Comparison of ENCODE assay signal across 21 cellular contexts in the genomic region with DNA sequence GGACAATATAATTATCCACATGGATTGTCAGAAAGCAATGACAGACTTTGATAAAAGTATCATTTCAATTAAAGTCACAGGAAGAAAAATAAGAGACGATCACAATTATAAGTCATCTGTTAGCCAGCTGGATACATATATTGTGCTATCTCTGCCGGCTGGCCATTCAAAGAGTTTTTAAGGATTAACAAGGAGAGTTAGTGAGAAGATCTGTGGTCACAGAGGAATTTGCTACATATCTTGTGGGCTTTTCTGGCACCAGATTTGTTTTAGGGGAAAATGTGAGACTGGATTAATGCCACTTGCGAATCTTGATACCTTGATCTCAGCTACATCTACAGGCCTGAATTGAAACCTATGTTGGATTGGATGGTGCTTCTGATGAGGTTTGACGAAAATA.
DNase-seq lines count a peak whose midpoint lies in the region; ATAC-seq, FAIRE-seq and TF ChIP-seq lines count a peak whose summit lies in the region.
"Had no signal": no experiment of that assay in that cellular context is flagged by ENCODE, and none has a peak within 500 bp of the region (broad histone marks: within the 10 kb centered on the region; RNA-seq: fewer than 3 reads in every experiment).

No MANE protein-coding gene starts in this region.

- peak overlapping the region; percentile 82 for H3K27ac Mint-ChIP-seq in astrocyte (ENCODE audit: unreplicated experiment)
- H3K27ac Mint-ChIP-seq: effector memory CD8-positive, alpha-beta T cell; stimulated activated memory B cell treated with anti-CD40 and anti-IgM and Interleukin-4, amounts not matched to agents 10 μg/mL and 1 μg/mL and 100 μg/mL, for 72 hours; WTC11 had no signal

- H3K36me3 Mint-ChIP-seq in astrocyte (ENCODE audit: low read depth, unreplicated experiment), result peaks cover 2% of the 10 kb centered on the region
- H3K36me3 Mint-ChIP-seq: stimulated activated memory B cell treated with anti-CD40 and anti-IgM and Interleukin-4, amounts not matched to agents 10 μg/mL and 1 μg/mL and 100 μg/mL, for 72 hours had no signal

- H3K27me3 Mint-ChIP-seq in astrocyte (ENCODE audit: low read depth, unreplicated experiment), result no peaks in the 10 kb centered on the region
- H3K27me3 Mint-ChIP-seq: stimulated activated memory B cell treated with anti-CD40 and anti-IgM and Interleukin-4, amounts not matched to agents 10 μg/mL and 1 μg/mL and 100 μg/mL, for 72 hours had no signal

- DNase-seq in AG08396 (ENCODE audit: low spot score), result peak; percentile 65
- DNase-seq in HFF-Myc (ENCODE audit: extremely low read depth, low read depth), result peak; percentile 79
- DNase-seq in astrocyte (ENCODE audit: low read depth), result peak; percentile 92
- DNase-seq in iris pigment epithelial cell (ENCODE audit: low read depth), result peak; percentile 89
- no peak for DNase-seq in GM12892 (ENCODE audit: insufficient read length)
- no peak for DNase-seq in T-helper 1 cell
- no peak for DNase-seq in GM19238 (ENCODE audit: insufficient read length, low spot score)
- DNase-seq: activated gamma-delta T cell treated with Interleukin-2 at 50 U/mL for 16 hours; caudate nucleus; effector memory CD8-positive, alpha-beta T cell; mesendoderm; NCI-H1930; PC-3; upper lobe of left lung had no signal

- peaks cover 29% of the 10 kb centered on the region for H3K4me1 ChIP-seq in astrocyte (ENCODE audit: insufficient read depth, low read length)
- H3K4me1 ChIP-seq: upper lobe of left lung had no signal

- peak overlapping the region; percentile 22 for H3K4me2 ChIP-seq in astrocyte (ENCODE audit: low read length)
- H3K4me2 ChIP-seq: BLaER1 treated with 17β-estradiol and CSF1 and Interleukin-3, amounts not matched to agents 10 nM and 100 nM had no signal

- no peaks in the 10 kb centered on the region for H3K79me2 ChIP-seq in astrocyte (ENCODE audit: insufficient read depth, low read length)

- ATAC-seq in HG03097 (IDR thresholded peaks at IDR 0.05; ENCODE audit: low FRiP score, unreplicated experiment), result no peak
- ATAC-seq: effector memory CD8-positive, alpha-beta T cell; PC-3; stimulated activated memory B cell treated with anti-CD40 and anti-IgM and Interleukin-4, amounts not matched to agents 10 μg/mL and 1 μg/mL and 100 μg/mL, for 72 hours; WTC11 had no signal

- H2AFZ ChIP-seq in astrocyte (ENCODE audit: low read depth, low read length), result no peak overlapping the region

- no peaks in the 10 kb centered on the region for H3K27me3 ChIP-seq in astrocyte (ENCODE audit: insufficient read depth, low read length)
- H3K27me3 ChIP-seq: BLaER1 treated with 17β-estradiol and CSF1 and Interleukin-3, amounts not matched to agents 10 nM and 100 nM; neutrophil; upper lobe of left lung had no signal

- no peak for TF ChIP-seq CTCF in HFF-Myc (IDR thresholded peaks at IDR 0.05; ENCODE audit: low read depth, low read length, missing control alignments)
- TF ChIP-seq CTCF in astrocyte (IDR thresholded peaks at IDR 0.05; ENCODE audit: insufficient read depth, low read depth, low read length), result no peak

- H3K27ac ChIP-seq in astrocyte (ENCODE audit: low read depth, low read length), result no peak overlapping the region
- H3K27ac ChIP-seq: BLaER1 treated with 17β-estradiol and CSF1 and Interleukin-3, amounts not matched to agents 10 nM and 100 nM; neutrophil; skin epidermis; upper lobe of left lung had no signal

- H3K9me3 Mint-ChIP-seq in astrocyte (ENCODE audit: unreplicated experiment), result no peaks in the 10 kb centered on the region
- H3K9me3 Mint-ChIP-seq: effector memory CD8-positive, alpha-beta T cell had no signal

- no peaks in the 10 kb centered on the region for H3K9me3 ChIP-seq in astrocyte (ENCODE audit: insufficient read depth, low read depth, low read length)
- H3K9me3 ChIP-seq: neutrophil, upper lobe of left lung had no signal

- H3K9ac ChIP-seq in astrocyte (ENCODE audit: low read length), result no peak overlapping the region
- H3K9ac ChIP-seq: BLaER1 treated with 17β-estradiol and CSF1 and Interleukin-3, amounts not matched to agents 10 nM and 100 nM had no signal

- H3K4me3 ChIP-seq in HFF-Myc (replicated peaks; ENCODE audit: low read depth, low read length) (no peak overlapping the region), astrocyte (ENCODE audit: insufficient read depth, low read depth, low read length) (no peak overlapping the region)
- H3K4me3 ChIP-seq: BLaER1 treated with 17β-estradiol and CSF1 and Interleukin-3, amounts not matched to agents 10 nM and 100 nM; skin epidermis; upper lobe of left lung had no signal

- FAIRE-seq in astrocyte (lab: Jason Lieb, UNC), result peak; percentile 94
- no peak for FAIRE-seq in GM12892 (lab: Jason Lieb, UNC)
- FAIRE-seq: islet of Langerhans had no signal

- H3K4me3 Mint-ChIP-seq in astrocyte (ENCODE audit: unreplicated experiment), result no peak overlapping the region
- H3K4me3 Mint-ChIP-seq: effector memory CD8-positive, alpha-beta T cell; stimulated activated memory B cell treated with anti-CD40 and anti-IgM and Interleukin-4, amounts not matched to agents 10 μg/mL and 1 μg/mL and 100 μg/mL, for 72 hours; WTC11 had no signal

- no peaks in the 10 kb centered on the region for H3K36me3 ChIP-seq in astrocyte (ENCODE audit: insufficient read depth, low read length)
- H3K36me3 ChIP-seq: BLaER1 treated with 17β-estradiol and CSF1 and Interleukin-3, amounts not matched to agents 10 nM and 100 nM; neutrophil; upper lobe of left lung had no signal

- no peaks in the 10 kb centered on the region for H4K20me1 ChIP-seq in astrocyte (ENCODE audit: insufficient read depth, low read length)
- H4K20me1 ChIP-seq: BLaER1 treated with 17β-estradiol and CSF1 and Interleukin-3, amounts not matched to agents 10 nM and 100 nM had no signal

- peaks cover 45% of the 10 kb centered on the region for H3K4me1 Mint-ChIP-seq in astrocyte (ENCODE audit: low read depth, unreplicated experiment)
- H3K4me1 Mint-ChIP-seq: stimulated activated memory B cell treated with anti-CD40 and anti-IgM and Interleukin-4, amounts not matched to agents 10 μg/mL and 1 μg/mL and 100 μg/mL, for 72 hours; WTC11 had no signal

- no peak for TF ChIP-seq POLR2A in GM12892 (IDR thresholded peaks at IDR 0.05; ENCODE audit: low read depth, low read length)

Comparison
In these comparisons a context has a peak if more than half of its experiments do, and no peak if none do; other contexts are left out.
1. DNase-seq: peak in AG08396 (single experiment), HFF-Myc (single experiment), astrocyte (single experiment) and iris pigment epithelial cell (single experiment); none in GM12892 (single experiment), T-helper 1 cell (0 of 5) and GM19238 (single experiment).